1 cellular context compared by ENCODE assay signal in genomic region chr19:17605761-17606745, GRCh38.
TF ChIP-seq lines count a peak whose summit lies in the region.

No MANE protein-coding gene starts in this region.

TF ChIP-seq in HepG2, 621 proteins besides CTCF, POLR2A, EP300 and RAD21 (continued from another document and continues in another):
- peak; percentile 91 for TF ChIP-seq ARID4A (CRISPR knock-in tag; IDR thresholded peaks at IDR 0.05; ENCODE audit: borderline replicate concordance)
- TF ChIP-seq ZNF260 (CRISPR knock-in tag; IDR thresholded peaks at IDR 0.05; ENCODE audit: borderline replicate concordance, low read depth), result no peak
- TF ChIP-seq MTF1 (CRISPR knock-in tag; IDR thresholded peaks at IDR 0.05), result peak; percentile 91
- TF ChIP-seq ZBTB3 (CRISPR knock-in tag; IDR thresholded peaks at IDR 0.05; ENCODE audit: borderline replicate concordance, low read depth), result peak; percentile 76; the same call in 1 of the 2 replicates
- TF ChIP-seq ZNF776 (CRISPR knock-in tag; IDR thresholded peaks at IDR 0.05), result peak; percentile 99
- no peak for TF ChIP-seq HNF4G (IDR thresholded peaks at IDR 0.05; ENCODE audit: borderline replicate concordance, low read depth, low read length)
- 0 out of 2 replicates have a peak, but pooled peaks have one; percentile 42 for TF ChIP-seq HNF4G (CRISPR knock-in tag; IDR thresholded peaks at IDR 0.05; ENCODE audit: borderline replicate concordance, low read depth)
- TF ChIP-seq POLR2G (IDR thresholded peaks at IDR 0.05; ENCODE audit: low read depth, low read length), result peak; percentile 65
- no peak for TF ChIP-seq DNMT3B (CRISPR knock-in tag; conservative IDR thresholded peaks at IDR 0.05)
- no peak; the same call in 1 of the 2 replicates for TF ChIP-seq TOE1 (CRISPR knock-in tag; IDR thresholded peaks at IDR 0.05)
- peak; percentile 84 for TF ChIP-seq CBFB (CRISPR knock-in tag; IDR thresholded peaks at IDR 0.05)
- TF ChIP-seq ZNF275 (CRISPR knock-in tag; IDR thresholded peaks at IDR 0.05; ENCODE audit: borderline replicate concordance), result peak; percentile 98
- TF ChIP-seq LCORL (IDR thresholded peaks at IDR 0.05), result no peak
- TF ChIP-seq LCORL (CRISPR knock-in tag; IDR thresholded peaks at IDR 0.05), result peak; percentile 92
- TF ChIP-seq IRX3 (CRISPR knock-in tag; IDR thresholded peaks at IDR 0.05; ENCODE audit: borderline replicate concordance, low read depth), result peak; percentile 99; the same call in 1 of the 2 replicates
- no peak for TF ChIP-seq MEF2D (CRISPR knock-in tag; IDR thresholded peaks at IDR 0.05)
- TF ChIP-seq PCBP1 (IDR thresholded peaks at IDR 0.05; ENCODE audit: borderline replicate concordance, low read depth, low read length), result peak; percentile 77; the same call in 1 of the 2 replicates
- TF ChIP-seq ZNF615 (CRISPR knock-in tag; IDR thresholded peaks at IDR 0.05; ENCODE audit: borderline replicate concordance), result no peak; the same call in 1 of the 2 replicates
- TF ChIP-seq ARNT2 (CRISPR knock-in tag; IDR thresholded peaks at IDR 0.05; ENCODE audit: low read depth), result peak; percentile 100
- no peak for TF ChIP-seq ZNF317 (CRISPR knock-in tag; IDR thresholded peaks at IDR 0.05)
- peak; percentile 96 for TF ChIP-seq DMTF1 (CRISPR knock-in tag; IDR thresholded peaks at IDR 0.05)
- peak; percentile 99 for TF ChIP-seq CENPT (CRISPR knock-in tag; IDR thresholded peaks at IDR 0.05; ENCODE audit: low read depth)
- TF ChIP-seq TMF1 (CRISPR knock-in tag; IDR thresholded peaks at IDR 0.05; ENCODE audit: low read depth), result peak; percentile 98
- TF ChIP-seq BRCA1 (CRISPR knock-in tag; IDR thresholded peaks at IDR 0.05), result peak; percentile 85
- peak; percentile 78; the same call in 1 of the 2 replicates for TF ChIP-seq MYNN (CRISPR knock-in tag; IDR thresholded peaks at IDR 0.05; ENCODE audit: low read depth)
- TF ChIP-seq ZNF414 (CRISPR knock-in tag; IDR thresholded peaks at IDR 0.05), result peak; percentile 89
- TF ChIP-seq NR2F1 (CRISPR knock-in tag; IDR thresholded peaks at IDR 0.05), result no peak
- TF ChIP-seq ZNF766 (CRISPR knock-in tag; IDR thresholded peaks at IDR 0.05; ENCODE audit: borderline replicate concordance), result peak; percentile 99
- no peak for TF ChIP-seq ZEB1 (IDR thresholded peaks at IDR 0.05; ENCODE audit: insufficient replicate concordance, low read depth)
- TF ChIP-seq PCBP2 (optimal IDR thresholded peaks at IDR 0.05; ENCODE audit: low read depth, low read length, poor library complexity, severe bottlenecking), result no peak
- TF ChIP-seq ZFY (CRISPR knock-in tag; IDR thresholded peaks at IDR 0.05), result peak; percentile 88
- peak; percentile 99; the same call in 1 of the 2 replicates for TF ChIP-seq ZNF430 (CRISPR knock-in tag; IDR thresholded peaks at IDR 0.05)
- TF ChIP-seq ATF5 (CRISPR knock-in tag; IDR thresholded peaks at IDR 0.05; ENCODE audit: low read depth), result peak; percentile 100
- TF ChIP-seq SRSF4 (IDR thresholded peaks at IDR 0.05; ENCODE audit: low read depth, low read length, poor library complexity, severe bottlenecking), result no peak
- TF ChIP-seq HMG20A (CRISPR knock-in tag; IDR thresholded peaks at IDR 0.05; ENCODE audit: borderline replicate concordance), result no peak
- no peak for TF ChIP-seq ZNF512B (CRISPR knock-in tag; IDR thresholded peaks at IDR 0.05; ENCODE audit: borderline replicate concordance)
- peak; percentile 96; the same call in 1 of the 2 replicates for TF ChIP-seq E2F2 (CRISPR knock-in tag; IDR thresholded peaks at IDR 0.05; ENCODE audit: borderline replicate concordance)
- peak; percentile 51 for TF ChIP-seq BHLHE40 (IDR thresholded peaks at IDR 0.05; ENCODE audit: low read length)
- no peak for TF ChIP-seq NPAS2 (CRISPR knock-in tag; IDR thresholded peaks at IDR 0.05; ENCODE audit: borderline replicate concordance)
- TF ChIP-seq SCMH1 (CRISPR knock-in tag; IDR thresholded peaks at IDR 0.05; ENCODE audit: borderline replicate concordance), result no peak
- peak; percentile 82; the same call in 1 of the 2 replicates for TF ChIP-seq ZBTB49 (CRISPR knock-in tag; IDR thresholded peaks at IDR 0.05; ENCODE audit: borderline replicate concordance)
- TF ChIP-seq PITX1 (CRISPR knock-in tag; IDR thresholded peaks at IDR 0.05), result peak; percentile 22; the same call in 1 of the 2 replicates
- peak; percentile 36; the same call in 1 of the 2 replicates for TF ChIP-seq KMT2B (CRISPR knock-in tag; IDR thresholded peaks at IDR 0.05)
- no peak for TF ChIP-seq ATM (IDR thresholded peaks at IDR 0.05; ENCODE audit: borderline replicate concordance)
- no peak for TF ChIP-seq NFRKB (IDR thresholded peaks at IDR 0.05)
- peak; percentile 98 for TF ChIP-seq PLSCR1 (CRISPR knock-in tag; IDR thresholded peaks at IDR 0.05; ENCODE audit: borderline replicate concordance)
- peak; percentile 97; the same call in 1 of the 2 replicates for TF ChIP-seq NFATC3 (CRISPR knock-in tag; IDR thresholded peaks at IDR 0.05)
- TF ChIP-seq MEIS1 (CRISPR knock-in tag; IDR thresholded peaks at IDR 0.05; ENCODE audit: borderline replicate concordance), result peak; percentile 96
- TF ChIP-seq KLF11 (CRISPR knock-in tag; IDR thresholded peaks at IDR 0.05), result peak; percentile 38; the same call in 1 of the 2 replicates
